Comparison of ENCODE assay signal across 10 cellular contexts in the genomic region with DNA sequence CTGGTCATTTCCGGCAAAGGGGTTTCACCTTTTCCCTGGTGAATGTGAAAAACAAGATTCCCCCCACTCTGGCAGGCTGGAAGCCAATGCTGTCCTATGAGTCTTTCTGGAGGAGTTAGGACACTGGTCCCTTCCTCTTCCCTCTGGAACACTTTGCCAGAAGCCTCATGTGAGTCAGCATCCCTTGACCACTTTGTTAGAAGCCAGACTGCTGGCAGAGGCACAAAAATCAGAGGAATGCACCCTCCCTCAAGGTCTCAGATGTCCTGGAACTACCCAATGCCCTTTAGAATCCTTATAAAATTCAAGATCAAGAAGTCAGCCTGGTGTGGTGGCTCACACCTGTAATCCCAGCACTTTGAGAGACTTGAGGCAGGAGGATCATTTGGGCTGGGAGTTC. TPM values are rescaled to one million over a fixed set of nuclear protein-coding genes. Genes with fewer than 3 reads are reported as not detected.
DNase-seq lines count a peak whose midpoint lies in the region; ATAC-seq and TF ChIP-seq lines count a peak whose summit lies in the region.
"Had no signal": no experiment of that assay in that cellular context is flagged by ENCODE, and none has a peak within 500 bp of the region (broad histone marks: within the 10 kb centered on the region; RNA-seq: fewer than 3 reads in every experiment).

No MANE protein-coding gene starts in this region.

- intact Hi-C loops in ovary (cut with DNase I), result no loop called here

- WGBS in ovary, 3 donors, result 3 to 12% (median 5%) methylated on average over 1 of the region's 1 CpG

- no peak overlapping the region for H3K4me3 ChIP-seq in AG10803 (ENCODE audit: low read length)
- no peak overlapping the region for H3K4me3 ChIP-seq in SJSA1
- no peak overlapping the region for H3K4me3 ChIP-seq in foreskin fibroblast (ENCODE audit: low read depth in 1 of 2, low read length in 2 of 2)
- no peak overlapping the region for H3K4me3 ChIP-seq in ovary

- H3K27ac ChIP-seq in SJSA1 (0 out of 2 replicates have a peak overlapping the region, but pooled peaks have one; percentile 2), ovary (no peak overlapping the region)

- no peak for TF ChIP-seq POLR2A in ovary (IDR thresholded peaks at IDR 0.05)

- ATAC-seq in HG03196 (IDR thresholded peaks at IDR 0.05; ENCODE audit: unreplicated experiment), result no peak
- ATAC-seq in HG02623 (IDR thresholded peaks at IDR 0.05; ENCODE audit: unreplicated experiment), result no peak
- ATAC-seq: stimulated activated effector memory CD8-positive, alpha-beta T cell treated with anti-CD3 and anti-CD28 coated beads, Interleukin-12 subunit alpha, Interleukin-12 subunit beta, amount 100 ng/mL, for 72 hours had no signal

- H3K4me1 ChIP-seq in SJSA1 (replicated peaks), result peaks cover 39% of the 10 kb centered on the region
- peaks cover 9% of the 10 kb centered on the region for H3K4me1 ChIP-seq in ovary (ENCODE audit: insufficient read depth)

- DNase-seq in AG10803 (ENCODE audit: low read depth) (peak; percentile 99), SJSA1 (ENCODE audit: low read depth in 1 of 2, low spot score in 2 of 2) (peak; percentile 84 to 88), foreskin fibroblast (peak; percentile 95 to 97), ovary (peak in 4 of 5 donors; percentile 38 to 63 (median 55)), NCI-H187 (lab: John Stamatoyannopoulos, UW) (no peak)
- no peak for DNase-seq in activated CD4-positive, CD25-positive, alpha-beta regulatory T cell (lab: John Stamatoyannopoulos, UW)
- DNase-seq: DND-41 had no signal

- no peak for TF ChIP-seq CTCF in AG10803 (conservative IDR thresholded peaks at IDR 0.05; ENCODE audit: low read length)
- TF ChIP-seq CTCF in foreskin fibroblast (IDR thresholded peaks at IDR 0.05; ENCODE audit: low read depth, low read length), result no peak
- no peak for TF ChIP-seq CTCF in ovary (IDR thresholded peaks at IDR 0.05)

- no peak for TF ChIP-seq EP300 in ovary (IDR thresholded peaks at IDR 0.05)

- H3K36me3 ChIP-seq in SJSA1, result no peaks in the 10 kb centered on the region; the same call in 1 of the 2 replicates
- no peaks in the 10 kb centered on the region for H3K36me3 ChIP-seq in ovary

- H3K9me3 ChIP-seq in SJSA1 (replicated peaks) (no peaks in the 10 kb centered on the region), ovary (no peaks in the 10 kb centered on the region)

- no peaks in the 10 kb centered on the region for H3K27me3 ChIP-seq in SJSA1 (replicated peaks)
- H3K27me3 ChIP-seq in ovary, result no peaks in the 10 kb centered on the region

RNA-seq across cellular contexts. Expression of a gene that starts 26.6 kb away (rescaled TPM):
- 84.6 and 140 TPM in 2 replicates for total RNA-seq in SJSA1 (2014; rRNA removed; shearing (Covaris generic))
- 100 to 1,000 TPM in 1 of 7 donors, 10 to 100 TPM in 6; 31.0 to 109 (median 38.0) TPM for total RNA-seq in ovary
- polyA plus RNA-seq in ovary, result 10 to 100 TPM; 32.6 to 82.8 TPM

Comparison
In these comparisons a context has a peak if more than half of its experiments do, and no peak if none do; other contexts are left out.
1. DNase-seq: peak in AG10803 (single experiment), SJSA1 (2 of 2), foreskin fibroblast (2 of 2) and ovary (4 of 5); none in activated CD4-positive, CD25-positive, alpha-beta regulatory T cell (0 of 4) and NCI-H187 (0 of 2).